In the genomic region with DNA sequence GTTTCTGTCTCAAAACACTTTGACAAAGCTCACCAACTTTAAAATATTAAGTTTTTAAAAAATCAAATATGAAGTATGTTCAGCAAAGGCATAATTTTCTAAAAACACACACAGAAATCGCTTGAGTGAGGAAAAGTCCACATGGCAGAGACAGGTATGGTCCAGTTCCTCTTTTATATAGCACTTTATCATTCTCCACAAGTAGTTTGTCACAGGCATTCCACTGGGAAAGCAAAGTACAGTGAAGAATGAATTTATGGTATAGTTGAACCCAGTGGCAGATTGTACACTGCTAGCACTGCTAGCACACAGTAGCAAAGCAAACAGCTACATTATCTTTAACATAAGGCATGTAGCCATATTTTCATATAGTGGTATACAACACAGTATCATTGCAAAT, we compare ENCODE assay signal across 13 cellular contexts.
"Had no signal": no experiment of that assay in that cellular context is flagged by ENCODE, and none has a peak within 500 bp of the region (broad histone marks: within the 10 kb centered on the region; RNA-seq: fewer than 3 reads in every experiment).

No MANE protein-coding gene starts in this region.

- H3K4me3 ChIP-seq: ascending aorta, cardiac muscle cell, gastrocnemius medialis, right atrium auricular region, spleen, tibial nerve had no signal

- ATAC-seq: activated CD8-positive, alpha-beta T cell treated with anti-CD3 and anti-CD28 coated beads, Interleukin-2, amount 10 ng/mL, durations not matched to agents 7 days and 5 days; activated naive CD8-positive, alpha-beta T cell treated with anti-CD3 and anti-CD28 coated beads, Interleukin-2, amount 50 U/mL, for 24 hours; gastrocnemius medialis; stimulated activated memory B cell treated with anti-CD40 and anti-IgM and Interleukin-4, amounts not matched to agents 10 μg/mL and 1 μg/mL and 100 μg/mL, for 72 hours had no signal

- DNase-seq: activated CD4-positive, alpha-beta T cell treated with anti-CD3 and anti-CD28 coated beads for 4 hours; activated CD8-positive, alpha-beta T cell treated with anti-CD3 and anti-CD28 coated beads, Interleukin-2, amount 10 ng/mL, durations not matched to agents 7 days and 5 days; activated naive CD4-positive, alpha-beta T cell treated with Interleukin-2 at 50 U/mL for 16 hours; activated naive CD8-positive, alpha-beta T cell treated with anti-CD3 and anti-CD28 coated beads, Interleukin-2, amount 50 U/mL, for 24 hours; gastrocnemius medialis; posterior cingulate gyrus; spleen; stimulated activated CD4-positive, alpha-beta T cell treated with anti-CD3 and anti-CD28 coated beads, Interleukin-1b, Interleukin-23, amount 100 ng/mL, for 48 hours had no signal

- H3K27ac ChIP-seq: ascending aorta, cardiac muscle cell, gastrocnemius medialis, right atrium auricular region, spleen, tibial nerve had no signal

- H3K27me3 ChIP-seq: ascending aorta, cardiac muscle cell, gastrocnemius medialis, right atrium auricular region, spleen, tibial nerve had no signal

- H3K4me1 ChIP-seq: gastrocnemius medialis, right atrium auricular region, spleen, tibial nerve had no signal

- H3K36me3 ChIP-seq: ascending aorta, cardiac muscle cell, gastrocnemius medialis, right atrium auricular region, spleen had no signal

- H3K9me3 ChIP-seq: gastrocnemius medialis had no signal
